1 cellular context compared by ENCODE assay signal in genomic region chr5:96743065-96743768, GRCh38.
TF ChIP-seq lines count a peak whose summit lies in the region.

No MANE protein-coding gene starts in this region.

TF ChIP-seq in K562, 482 proteins besides CTCF, POLR2A, EP300 and RAD21 (continued from another document and continues in another):
- TF ChIP-seq CHD4 (IDR thresholded peaks at IDR 0.05; ENCODE audit: insufficient read depth, insufficient replicate concordance, low read depth, low read length, poor library complexity, severe bottlenecking): no peak
- peak; percentile 65; the same call in 1 of the 2 replicates for TF ChIP-seq CTBP1 (IDR thresholded peaks at IDR 0.05; ENCODE audit: borderline replicate concordance)
- no peak for TF ChIP-seq CCAR2 (IDR thresholded peaks at IDR 0.05; ENCODE audit: low read depth, low read length)
- TF ChIP-seq BRF2 (IDR thresholded peaks at IDR 0.05; ENCODE audit: borderline replicate concordance, insufficient read depth, insufficient read length): no peak
- TF ChIP-seq PCBP1 (IDR thresholded peaks at IDR 0.05; ENCODE audit: low read depth, low read length, poor library complexity, severe bottlenecking): no peak
- TF ChIP-seq SMAD2 (IDR thresholded peaks at IDR 0.05; ENCODE audit: low read depth, low read length): no peak
- no peak for TF ChIP-seq MEIS2 (IDR thresholded peaks at IDR 0.05; ENCODE audit: partially characterized antibody)
- TF ChIP-seq ZNF586 (CRISPR knock-in tag; conservative IDR thresholded peaks at IDR 0.05): no peak
- peak; percentile 40; the same call in 1 of the 2 replicates for TF ChIP-seq ZNF175 (CRISPR knock-in tag; IDR thresholded peaks at IDR 0.05; ENCODE audit: low read depth)
- no peak for TF ChIP-seq TAL1 (IDR thresholded peaks at IDR 0.05)
- TF ChIP-seq POLR2B (IDR thresholded peaks at IDR 0.05; ENCODE audit: low read depth, partially characterized antibody): no peak
- no peak for TF ChIP-seq ZNF785 (CRISPR knock-in tag; IDR thresholded peaks at IDR 0.05)
- peak; percentile 40; the same call in 1 of the 2 replicates for TF ChIP-seq SMARCA4 (IDR thresholded peaks at IDR 0.05)
- TF ChIP-seq PYGO2 (tag; IDR thresholded peaks at IDR 0.05): no peak
- no peak for TF ChIP-seq ZNF561 (CRISPR knock-in tag; conservative IDR thresholded peaks at IDR 0.05)
- TF ChIP-seq PATZ1 (CRISPR knock-in tag; IDR thresholded peaks at IDR 0.05; ENCODE audit: borderline replicate concordance): no peak
- no peak for TF ChIP-seq ZNF79 (CRISPR knock-in tag; IDR thresholded peaks at IDR 0.05; ENCODE audit: low read depth)
- TF ChIP-seq TCF15 (CRISPR knock-in tag; IDR thresholded peaks at IDR 0.05): no peak
- TF ChIP-seq ZNF830 (CRISPR knock-in tag; IDR thresholded peaks at IDR 0.05): no peak
- no peak for TF ChIP-seq KDM4B (IDR thresholded peaks at IDR 0.05; ENCODE audit: borderline replicate concordance in 2 of 2, low read depth in 1 of 2)
- TF ChIP-seq SRSF3 (IDR thresholded peaks at IDR 0.05; ENCODE audit: insufficient read depth, low read length): no peak
- TF ChIP-seq NFE2 (IDR thresholded peaks at IDR 0.05; ENCODE audit: low read depth): peak; percentile 41; the same call in 1 of the 2 replicates
- TF ChIP-seq ZNF311 (CRISPR knock-in tag; IDR thresholded peaks at IDR 0.05): no peak
- no peak for TF ChIP-seq ZNF197 (CRISPR knock-in tag; IDR thresholded peaks at IDR 0.05; ENCODE audit: low read depth)
- peak; percentile 20; the same call in 1 of the 2 replicates for TF ChIP-seq CEBPG (CRISPR knock-in tag; IDR thresholded peaks at IDR 0.05)
- no peak for TF ChIP-seq CEBPG (tag; conservative IDR thresholded peaks at IDR 0.05 in 1 of 2, IDR thresholded peaks at IDR 0.05 in 1 of 2)
- TF ChIP-seq HDAC2 (IDR thresholded peaks at IDR 0.05): 0 out of 2 replicates have a peak, but pooled peaks have one; percentile 37
- 0 out of 2 replicates have a peak, but pooled peaks have one; percentile 44 for TF ChIP-seq SP1 (CRISPR knock-in tag; IDR thresholded peaks at IDR 0.05)
- TF ChIP-seq SMARCE1 (IDR thresholded peaks at IDR 0.05): peak; percentile 61; the same call in 1 of the 2 replicates
- no peak for TF ChIP-seq SMAD4 (CRISPR knock-in tag; conservative IDR thresholded peaks at IDR 0.05)
- TF ChIP-seq ZNF518B (CRISPR knock-in tag; IDR thresholded peaks at IDR 0.05): no peak
- no peak for TF ChIP-seq STAT5A (IDR thresholded peaks at IDR 0.05; ENCODE audit: borderline replicate concordance, low read length)
- TF ChIP-seq VEZF1 (CRISPR knock-in tag; IDR thresholded peaks at IDR 0.05): no peak
- no peak for TF ChIP-seq USF1 (CRISPR knock-in tag; IDR thresholded peaks at IDR 0.05)
- TF ChIP-seq ZNF668 (CRISPR knock-in tag; IDR thresholded peaks at IDR 0.05): no peak
- no peak for TF ChIP-seq ZNF212 (CRISPR knock-in tag; IDR thresholded peaks at IDR 0.05)
- TF ChIP-seq FOSL1 (tag; conservative IDR thresholded peaks at IDR 0.05): peak; percentile 82
- no peak for TF ChIP-seq BRD4 (IDR thresholded peaks at IDR 0.05)
- TF ChIP-seq ZBTB17 (CRISPR knock-in tag; IDR thresholded peaks at IDR 0.05): no peak
- no peak for TF ChIP-seq U2AF1 (optimal IDR thresholded peaks at IDR 0.05; ENCODE audit: low read depth, low read length)
- TF ChIP-seq ZNF740 (CRISPR knock-in tag; IDR thresholded peaks at IDR 0.05): 0 out of 2 replicates have a peak, but pooled peaks have one; percentile 53
- TF ChIP-seq ZNF740 (tag; IDR thresholded peaks at IDR 0.05): no peak
- TF ChIP-seq CREB1 (IDR thresholded peaks at IDR 0.05): no peak; the same call in 1 of the 2 replicates
- no peak for TF ChIP-seq CREB1 (CRISPR knock-in tag; IDR thresholded peaks at IDR 0.05)
- TF ChIP-seq CREM (IDR thresholded peaks at IDR 0.05; ENCODE audit: low read depth): peak; percentile 82
- peak; percentile 52 for TF ChIP-seq C11orf30 (IDR thresholded peaks at IDR 0.05; ENCODE audit: low read depth)
- no peak for TF ChIP-seq MTA2 (IDR thresholded peaks at IDR 0.05; ENCODE audit: low read depth)
- peak in 1 of 3 experiments; percentile 66 for TF ChIP-seq YY1 (IDR thresholded peaks at IDR 0.05; ENCODE audit: borderline replicate concordance in 1 of 3, control insufficient read depth in 1 of 3, extremely low read depth in 1 of 3, insufficient read depth in 3 of 3, insufficient read length in 1 of 3, insufficient replicate concordance in 2 of 3, low read depth in 1 of 3, low read length in 2 of 3)
- no peak for TF ChIP-seq MYBL2 (IDR thresholded peaks at IDR 0.05; ENCODE audit: low read depth)
- TF ChIP-seq MYBL2 (CRISPR knock-in tag; IDR thresholded peaks at IDR 0.05; ENCODE audit: borderline replicate concordance): no peak
- no peak for TF ChIP-seq HMG20B (CRISPR knock-in tag; IDR thresholded peaks at IDR 0.05)
- no peak for TF ChIP-seq ESRRA (IDR thresholded peaks at IDR 0.05; ENCODE audit: borderline replicate concordance, low read depth)
- TF ChIP-seq SMARCC2 (IDR thresholded peaks at IDR 0.05; ENCODE audit: low read depth): peak; percentile 36; the same call in 1 of the 2 replicates
- no peak for TF ChIP-seq ZBTB5 (IDR thresholded peaks at IDR 0.05)
- TF ChIP-seq RCOR1 (IDR thresholded peaks at IDR 0.05; ENCODE audit: borderline replicate concordance in 1 of 2, low read depth in 2 of 2, low read length in 2 of 2): peak in 1 of 2 experiments; percentile 55; a peak in 1 of 4 replicates
- TF ChIP-seq POLR2G (IDR thresholded peaks at IDR 0.05; ENCODE audit: low read depth, low read length): no peak
- no peak for TF ChIP-seq ZNF23 (CRISPR knock-in tag; IDR thresholded peaks at IDR 0.05)
- TF ChIP-seq NCOR1 (IDR thresholded peaks at IDR 0.05): peak; percentile 7; the same call in 1 of the 2 replicates
- TF ChIP-seq TEAD1 (CRISPR knock-in tag; IDR thresholded peaks at IDR 0.05): no peak
- peak; percentile 50; the same call in 1 of the 2 replicates for TF ChIP-seq MTA3 (IDR thresholded peaks at IDR 0.05; ENCODE audit: borderline replicate concordance)
- TF ChIP-seq SUPT5H (IDR thresholded peaks at IDR 0.05): 0 out of 2 replicates have a peak, but pooled peaks have one; percentile 21
- no peak for TF ChIP-seq MLX (CRISPR knock-in tag; conservative IDR thresholded peaks at IDR 0.05)
- peak; percentile 54; the same call in 1 of the 2 replicates for TF ChIP-seq DMBX1 (CRISPR knock-in tag; IDR thresholded peaks at IDR 0.05; ENCODE audit: borderline replicate concordance)
- TF ChIP-seq EGR1 (conservative IDR thresholded peaks at IDR 0.05): no peak
- no peak for TF ChIP-seq SIN3B (IDR thresholded peaks at IDR 0.05; ENCODE audit: low read depth)
- no peak for TF ChIP-seq PHF21A (IDR thresholded peaks at IDR 0.05; ENCODE audit: borderline replicate concordance, low read depth)
